ENCODE assay signal across 1 cellular context in the genomic region with DNA sequence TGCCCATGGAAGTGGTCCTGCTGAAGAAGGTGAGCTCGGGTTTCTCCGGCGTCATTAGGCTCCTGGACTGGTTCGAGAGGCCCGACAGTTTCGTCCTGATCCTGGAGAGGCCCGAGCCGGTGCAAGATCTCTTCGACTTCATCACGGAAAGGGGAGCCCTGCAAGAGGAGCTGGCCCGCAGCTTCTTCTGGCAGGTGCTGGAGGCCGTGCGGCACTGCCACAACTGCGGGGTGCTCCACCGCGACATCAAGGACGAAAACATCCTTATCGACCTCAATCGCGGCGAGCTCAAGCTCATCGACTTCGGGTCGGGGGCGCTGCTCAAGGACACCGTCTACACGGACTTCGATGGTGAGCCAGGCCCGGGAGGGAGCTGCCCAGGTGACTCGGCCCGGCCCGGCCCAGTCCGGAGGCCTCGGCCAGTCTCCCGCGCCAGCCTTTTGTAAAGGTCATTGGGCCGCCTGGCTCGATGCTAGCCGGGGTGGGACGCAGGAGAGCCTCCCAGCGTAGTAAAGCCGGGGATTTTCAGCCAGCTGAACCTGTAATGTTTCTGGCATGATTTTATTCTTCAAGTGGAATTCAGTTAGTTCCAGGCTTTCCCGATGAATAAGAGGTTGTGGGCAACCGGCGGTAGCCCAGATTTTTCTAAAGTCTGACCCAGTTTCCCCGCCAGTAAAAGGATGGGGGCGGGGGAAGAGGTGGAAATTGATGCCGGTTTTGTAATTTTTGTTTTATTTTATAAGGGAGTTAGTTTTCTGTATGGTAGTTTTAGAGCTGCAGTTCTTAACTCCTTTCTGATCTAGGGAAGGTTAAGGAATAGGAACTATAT.
TF ChIP-seq lines count a peak whose summit lies in the region.

No MANE protein-coding gene starts in this region.

TF ChIP-seq in HepG2, 621 proteins besides CTCF, POLR2A, EP300 and RAD21 (continued from another document and continues in another):
- TF ChIP-seq, protein P1, sequence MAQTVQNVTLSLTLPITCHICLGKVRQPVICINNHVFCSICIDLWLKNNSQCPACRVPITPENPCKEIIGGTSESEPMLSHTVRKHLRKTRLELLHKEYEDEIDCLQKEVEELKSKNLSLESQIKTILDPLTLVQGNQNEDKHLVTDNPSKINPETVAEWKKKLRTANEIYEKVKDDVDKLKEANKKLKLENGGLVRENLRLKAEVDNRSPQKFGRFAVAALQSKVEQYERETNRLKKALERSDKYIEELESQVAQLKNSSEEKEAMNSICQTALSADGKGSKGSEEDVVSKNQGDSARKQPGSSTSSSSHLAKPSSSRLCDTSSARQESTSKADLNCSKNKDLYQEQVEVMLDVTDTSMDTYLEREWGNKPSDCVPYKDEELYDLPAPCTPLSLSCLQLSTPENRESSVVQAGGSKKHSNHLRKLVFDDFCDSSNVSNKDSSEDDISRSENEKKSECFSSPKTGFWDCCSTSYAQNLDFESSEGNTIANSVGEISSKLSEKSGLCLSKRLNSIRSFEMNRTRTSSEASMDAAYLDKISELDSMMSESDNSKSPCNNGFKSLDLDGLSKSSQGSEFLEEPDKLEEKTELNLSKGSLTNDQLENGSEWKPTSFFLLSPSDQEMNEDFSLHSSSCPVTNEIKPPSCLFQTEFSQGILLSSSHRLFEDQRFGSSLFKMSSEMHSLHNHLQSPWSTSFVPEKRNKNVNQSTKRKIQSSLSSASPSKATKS (CRISPR knock-in tag; IDR thresholded peaks at IDR 0.05): no peak
- TF ChIP-seq KMT2A (CRISPR knock-in tag; IDR thresholded peaks at IDR 0.05) (peak; percentile 49; the same call in 1 of the 2 replicates), PHB2 (IDR thresholded peaks at IDR 0.05; ENCODE audit: partially characterized antibody) (no peak), PCBP1 (IDR thresholded peaks at IDR 0.05; ENCODE audit: borderline replicate concordance, low read depth, low read length) (no peak), NR3C1 (CRISPR knock-in tag; IDR thresholded peaks at IDR 0.05) (no peak), ZKSCAN8 (CRISPR knock-in tag; IDR thresholded peaks at IDR 0.05; ENCODE audit: borderline replicate concordance) (no peak), HNRNPL (IDR thresholded peaks at IDR 0.05; ENCODE audit: low read depth, low read length) (0 out of 2 replicates have a peak, but pooled peaks have one; percentile 54), TCF7L2 (IDR thresholded peaks at IDR 0.05; ENCODE audit: low read depth, low read length) (no peak), ZNF616 (CRISPR knock-in tag; IDR thresholded peaks at IDR 0.05; ENCODE audit: low read depth) (no peak; the same call in 1 of the 2 replicates), ZNF224 (CRISPR knock-in tag; IDR thresholded peaks at IDR 0.05) (0 out of 2 replicates have a peak, but pooled peaks have one; percentile 14), ATAD3A (CRISPR knock-in tag; IDR thresholded peaks at IDR 0.05) (no peak), KAT7 (CRISPR knock-in tag; IDR thresholded peaks at IDR 0.05; ENCODE audit: borderline replicate concordance) (peak; percentile 34; the same call in 1 of the 2 replicates), ZNF33B (CRISPR knock-in tag; IDR thresholded peaks at IDR 0.05) (0 out of 2 replicates have a peak, but pooled peaks have one; percentile 42), ZNF12 (CRISPR knock-in tag; IDR thresholded peaks at IDR 0.05) (no peak), SSRP1 (CRISPR knock-in tag; IDR thresholded peaks at IDR 0.05) (0 out of 2 replicates have a peak, but pooled peaks have one; percentile 16), ASH2L (IDR thresholded peaks at IDR 0.05; ENCODE audit: insufficient read length, low read depth, low read length) (peak; percentile 23), RARA (CRISPR knock-in tag; IDR thresholded peaks at IDR 0.05) (peak; percentile 37; the same call in 1 of the 2 replicates), ZSCAN29 (CRISPR knock-in tag; conservative IDR thresholded peaks at IDR 0.05) (peak; percentile 94), ZSCAN21 (CRISPR knock-in tag; IDR thresholded peaks at IDR 0.05; ENCODE audit: borderline replicate concordance) (peak; percentile 40; the same call in 1 of the 2 replicates), ZBTB21 (CRISPR knock-in tag; IDR thresholded peaks at IDR 0.05) (no peak), ZNF317 (CRISPR knock-in tag; IDR thresholded peaks at IDR 0.05) (peak; percentile 66), PHF20 (CRISPR knock-in tag; IDR thresholded peaks at IDR 0.05) (peak; percentile 54; the same call in 1 of the 2 replicates), THYN1 (CRISPR knock-in tag; IDR thresholded peaks at IDR 0.05; ENCODE audit: borderline replicate concordance, low read depth) (no peak), MTF2 (CRISPR knock-in tag; IDR thresholded peaks at IDR 0.05; ENCODE audit: borderline replicate concordance) (no peak), TAF1 (CRISPR knock-in tag; IDR thresholded peaks at IDR 0.05) (peak; percentile 61), MEIS2 (CRISPR knock-in tag; IDR thresholded peaks at IDR 0.05) (0 out of 2 replicates have a peak, but pooled peaks have one; percentile 4), PTBP1 (IDR thresholded peaks at IDR 0.05; ENCODE audit: low read depth, low read length, poor library complexity, severe bottlenecking) (no peak), ZNF329 (CRISPR knock-in tag; IDR thresholded peaks at IDR 0.05; ENCODE audit: low read depth) (peak; percentile 55; the same call in 1 of the 2 replicates), KLF16 (CRISPR knock-in tag; IDR thresholded peaks at IDR 0.05) (no peak), ZNF614 (CRISPR knock-in tag; IDR thresholded peaks at IDR 0.05; ENCODE audit: borderline replicate concordance) (peak; percentile 66; the same call in 1 of the 2 replicates), ZNF660 (CRISPR knock-in tag; IDR thresholded peaks at IDR 0.05; ENCODE audit: borderline replicate concordance, low read depth) (no peak), HDAC6 (IDR thresholded peaks at IDR 0.05; ENCODE audit: low read depth, low read length) (peak; percentile 93), SPEN (CRISPR knock-in tag; IDR thresholded peaks at IDR 0.05; ENCODE audit: low read depth) (peak; percentile 48; the same call in 1 of the 2 replicates), ZNF230 (CRISPR knock-in tag; IDR thresholded peaks at IDR 0.05) (no peak), THAP11 (CRISPR knock-in tag; IDR thresholded peaks at IDR 0.05) (no peak)
- TF ChIP-seq, protein P2, sequence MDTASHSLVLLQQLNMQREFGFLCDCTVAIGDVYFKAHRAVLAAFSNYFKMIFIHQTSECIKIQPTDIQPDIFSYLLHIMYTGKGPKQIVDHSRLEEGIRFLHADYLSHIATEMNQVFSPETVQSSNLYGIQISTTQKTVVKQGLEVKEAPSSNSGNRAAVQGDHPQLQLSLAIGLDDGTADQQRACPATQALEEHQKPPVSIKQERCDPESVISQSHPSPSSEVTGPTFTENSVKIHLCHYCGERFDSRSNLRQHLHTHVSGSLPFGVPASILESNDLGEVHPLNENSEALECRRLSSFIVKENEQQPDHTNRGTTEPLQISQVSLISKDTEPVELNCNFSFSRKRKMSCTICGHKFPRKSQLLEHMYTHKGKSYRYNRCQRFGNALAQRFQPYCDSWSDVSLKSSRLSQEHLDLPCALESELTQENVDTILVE (CRISPR knock-in tag; IDR thresholded peaks at IDR 0.05): no peak
- TF ChIP-seq, protein P3, sequence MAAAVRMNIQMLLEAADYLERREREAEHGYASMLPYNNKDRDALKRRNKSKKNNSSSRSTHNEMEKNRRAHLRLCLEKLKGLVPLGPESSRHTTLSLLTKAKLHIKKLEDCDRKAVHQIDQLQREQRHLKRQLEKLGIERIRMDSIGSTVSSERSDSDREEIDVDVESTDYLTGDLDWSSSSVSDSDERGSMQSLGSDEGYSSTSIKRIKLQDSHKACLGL (CRISPR knock-in tag; IDR thresholded peaks at IDR 0.05): peak; percentile 53; the same call in 1 of the 2 replicates
- TF ChIP-seq, protein P4, sequence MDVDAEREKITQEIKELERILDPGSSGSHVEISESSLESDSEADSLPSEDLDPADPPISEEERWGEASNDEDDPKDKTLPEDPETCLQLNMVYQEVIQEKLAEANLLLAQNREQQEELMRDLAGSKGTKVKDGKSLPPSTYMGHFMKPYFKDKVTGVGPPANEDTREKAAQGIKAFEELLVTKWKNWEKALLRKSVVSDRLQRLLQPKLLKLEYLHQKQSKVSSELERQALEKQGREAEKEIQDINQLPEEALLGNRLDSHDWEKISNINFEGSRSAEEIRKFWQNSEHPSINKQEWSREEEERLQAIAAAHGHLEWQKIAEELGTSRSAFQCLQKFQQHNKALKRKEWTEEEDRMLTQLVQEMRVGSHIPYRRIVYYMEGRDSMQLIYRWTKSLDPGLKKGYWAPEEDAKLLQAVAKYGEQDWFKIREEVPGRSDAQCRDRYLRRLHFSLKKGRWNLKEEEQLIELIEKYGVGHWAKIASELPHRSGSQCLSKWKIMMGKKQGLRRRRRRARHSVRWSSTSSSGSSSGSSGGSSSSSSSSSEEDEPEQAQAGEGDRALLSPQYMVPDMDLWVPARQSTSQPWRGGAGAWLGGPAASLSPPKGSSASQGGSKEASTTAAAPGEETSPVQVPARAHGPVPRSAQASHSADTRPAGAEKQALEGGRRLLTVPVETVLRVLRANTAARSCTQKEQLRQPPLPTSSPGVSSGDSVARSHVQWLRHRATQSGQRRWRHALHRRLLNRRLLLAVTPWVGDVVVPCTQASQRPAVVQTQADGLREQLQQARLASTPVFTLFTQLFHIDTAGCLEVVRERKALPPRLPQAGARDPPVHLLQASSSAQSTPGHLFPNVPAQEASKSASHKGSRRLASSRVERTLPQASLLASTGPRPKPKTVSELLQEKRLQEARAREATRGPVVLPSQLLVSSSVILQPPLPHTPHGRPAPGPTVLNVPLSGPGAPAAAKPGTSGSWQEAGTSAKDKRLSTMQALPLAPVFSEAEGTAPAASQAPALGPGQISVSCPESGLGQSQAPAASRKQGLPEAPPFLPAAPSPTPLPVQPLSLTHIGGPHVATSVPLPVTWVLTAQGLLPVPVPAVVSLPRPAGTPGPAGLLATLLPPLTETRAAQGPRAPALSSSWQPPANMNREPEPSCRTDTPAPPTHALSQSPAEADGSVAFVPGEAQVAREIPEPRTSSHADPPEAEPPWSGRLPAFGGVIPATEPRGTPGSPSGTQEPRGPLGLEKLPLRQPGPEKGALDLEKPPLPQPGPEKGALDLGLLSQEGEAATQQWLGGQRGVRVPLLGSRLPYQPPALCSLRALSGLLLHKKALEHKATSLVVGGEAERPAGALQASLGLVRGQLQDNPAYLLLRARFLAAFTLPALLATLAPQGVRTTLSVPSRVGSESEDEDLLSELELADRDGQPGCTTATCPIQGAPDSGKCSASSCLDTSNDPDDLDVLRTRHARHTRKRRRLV (CRISPR knock-in tag; IDR thresholded peaks at IDR 0.05): no peak; the same call in 1 of the 2 replicates
- TF ChIP-seq, protein P5, sequence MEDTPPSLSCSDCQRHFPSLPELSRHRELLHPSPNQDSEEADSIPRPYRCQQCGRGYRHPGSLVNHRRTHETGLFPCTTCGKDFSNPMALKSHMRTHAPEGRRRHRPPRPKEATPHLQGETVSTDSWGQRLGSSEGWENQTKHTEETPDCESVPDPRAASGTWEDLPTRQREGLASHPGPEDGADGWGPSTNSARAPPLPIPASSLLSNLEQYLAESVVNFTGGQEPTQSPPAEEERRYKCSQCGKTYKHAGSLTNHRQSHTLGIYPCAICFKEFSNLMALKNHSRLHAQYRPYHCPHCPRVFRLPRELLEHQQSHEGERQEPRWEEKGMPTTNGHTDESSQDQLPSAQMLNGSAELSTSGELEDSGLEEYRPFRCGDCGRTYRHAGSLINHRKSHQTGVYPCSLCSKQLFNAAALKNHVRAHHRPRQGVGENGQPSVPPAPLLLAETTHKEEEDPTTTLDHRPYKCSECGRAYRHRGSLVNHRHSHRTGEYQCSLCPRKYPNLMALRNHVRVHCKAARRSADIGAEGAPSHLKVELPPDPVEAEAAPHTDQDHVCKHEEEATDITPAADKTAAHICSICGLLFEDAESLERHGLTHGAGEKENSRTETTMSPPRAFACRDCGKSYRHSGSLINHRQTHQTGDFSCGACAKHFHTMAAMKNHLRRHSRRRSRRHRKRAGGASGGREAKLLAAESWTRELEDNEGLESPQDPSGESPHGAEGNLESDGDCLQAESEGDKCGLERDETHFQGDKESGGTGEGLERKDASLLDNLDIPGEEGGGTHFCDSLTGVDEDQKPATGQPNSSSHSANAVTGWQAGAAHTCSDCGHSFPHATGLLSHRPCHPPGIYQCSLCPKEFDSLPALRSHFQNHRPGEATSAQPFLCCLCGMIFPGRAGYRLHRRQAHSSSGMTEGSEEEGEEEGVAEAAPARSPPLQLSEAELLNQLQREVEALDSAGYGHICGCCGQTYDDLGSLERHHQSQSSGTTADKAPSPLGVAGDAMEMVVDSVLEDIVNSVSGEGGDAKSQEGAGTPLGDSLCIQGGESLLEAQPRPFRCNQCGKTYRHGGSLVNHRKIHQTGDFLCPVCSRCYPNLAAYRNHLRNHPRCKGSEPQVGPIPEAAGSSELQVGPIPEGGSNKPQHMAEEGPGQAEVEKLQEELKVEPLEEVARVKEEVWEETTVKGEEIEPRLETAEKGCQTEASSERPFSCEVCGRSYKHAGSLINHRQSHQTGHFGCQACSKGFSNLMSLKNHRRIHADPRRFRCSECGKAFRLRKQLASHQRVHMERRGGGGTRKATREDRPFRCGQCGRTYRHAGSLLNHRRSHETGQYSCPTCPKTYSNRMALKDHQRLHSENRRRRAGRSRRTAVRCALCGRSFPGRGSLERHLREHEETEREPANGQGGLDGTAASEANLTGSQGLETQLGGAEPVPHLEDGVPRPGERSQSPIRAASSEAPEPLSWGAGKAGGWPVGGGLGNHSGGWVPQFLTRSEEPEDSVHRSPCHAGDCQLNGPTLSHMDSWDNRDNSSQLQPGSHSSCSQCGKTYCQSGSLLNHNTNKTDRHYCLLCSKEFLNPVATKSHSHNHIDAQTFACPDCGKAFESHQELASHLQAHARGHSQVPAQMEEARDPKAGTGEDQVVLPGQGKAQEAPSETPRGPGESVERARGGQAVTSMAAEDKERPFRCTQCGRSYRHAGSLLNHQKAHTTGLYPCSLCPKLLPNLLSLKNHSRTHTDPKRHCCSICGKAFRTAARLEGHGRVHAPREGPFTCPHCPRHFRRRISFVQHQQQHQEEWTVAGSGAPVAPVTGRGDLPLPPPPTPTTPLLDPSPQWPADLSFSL (CRISPR knock-in tag; IDR thresholded peaks at IDR 0.05): peak; percentile 17; the same call in 1 of the 2 replicates
- TF ChIP-seq, protein P6, sequence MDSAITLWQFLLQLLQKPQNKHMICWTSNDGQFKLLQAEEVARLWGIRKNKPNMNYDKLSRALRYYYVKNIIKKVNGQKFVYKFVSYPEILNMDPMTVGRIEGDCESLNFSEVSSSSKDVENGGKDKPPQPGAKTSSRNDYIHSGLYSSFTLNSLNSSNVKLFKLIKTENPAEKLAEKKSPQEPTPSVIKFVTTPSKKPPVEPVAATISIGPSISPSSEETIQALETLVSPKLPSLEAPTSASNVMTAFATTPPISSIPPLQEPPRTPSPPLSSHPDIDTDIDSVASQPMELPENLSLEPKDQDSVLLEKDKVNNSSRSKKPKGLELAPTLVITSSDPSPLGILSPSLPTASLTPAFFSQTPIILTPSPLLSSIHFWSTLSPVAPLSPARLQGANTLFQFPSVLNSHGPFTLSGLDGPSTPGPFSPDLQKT (CRISPR knock-in tag; IDR thresholded peaks at IDR 0.05; ENCODE audit: borderline replicate concordance): 0 out of 2 replicates have a peak, but pooled peaks have one; percentile 34
- TF ChIP-seq, protein P7, sequence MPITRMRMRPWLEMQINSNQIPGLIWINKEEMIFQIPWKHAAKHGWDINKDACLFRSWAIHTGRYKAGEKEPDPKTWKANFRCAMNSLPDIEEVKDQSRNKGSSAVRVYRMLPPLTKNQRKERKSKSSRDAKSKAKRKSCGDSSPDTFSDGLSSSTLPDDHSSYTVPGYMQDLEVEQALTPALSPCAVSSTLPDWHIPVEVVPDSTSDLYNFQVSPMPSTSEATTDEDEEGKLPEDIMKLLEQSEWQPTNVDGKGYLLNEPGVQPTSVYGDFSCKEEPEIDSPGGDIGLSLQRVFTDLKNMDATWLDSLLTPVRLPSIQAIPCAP (CRISPR knock-in tag; IDR thresholded peaks at IDR 0.05; ENCODE audit: low read depth): no peak
- TF ChIP-seq, protein P8, sequence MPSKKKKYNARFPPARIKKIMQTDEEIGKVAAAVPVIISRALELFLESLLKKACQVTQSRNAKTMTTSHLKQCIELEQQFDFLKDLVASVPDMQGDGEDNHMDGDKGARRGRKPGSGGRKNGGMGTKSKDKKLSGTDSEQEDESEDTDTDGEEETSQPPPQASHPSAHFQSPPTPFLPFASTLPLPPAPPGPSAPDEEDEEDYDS (CRISPR knock-in tag; IDR thresholded peaks at IDR 0.05): no peak
